Comparison of ENCODE assay signal across 28 cellular contexts in genomic region chr3:114469070-114469469, GRCh38.
"Had no signal": no experiment of that assay in that cellular context is flagged by ENCODE, and none has a peak within 500 bp of the region (broad histone marks: within the 10 kb centered on the region; RNA-seq: fewer than 3 reads in every experiment).

No MANE protein-coding gene starts in this region.

- H3K4me3 ChIP-seq: neural progenitor cell, ovary, psoas muscle, right lobe of liver, sigmoid colon, thoracic aorta, thyroid gland, tibial nerve, upper lobe of left lung, uterus had no signal

- DNase-seq: naive thymus-derived CD4-positive, alpha-beta T cell; natural killer cell; occipital lobe; ovary; posterior cingulate gyrus; psoas muscle; right cardiac atrium; right lobe of liver; sigmoid colon; small intestine; stimulated activated CD4-positive, alpha-beta T cell treated with anti-CD3 and anti-CD28 coated beads, Interleukin-15, amount 100 ng/mL, for 24 hours; stimulated activated CD4-positive, alpha-beta T cell treated with anti-CD3 and anti-CD28 coated beads, Interleukin-2, amount 100 ng/mL, for 24 hours; stimulated activated CD4-positive, alpha-beta T cell treated with anti-CD3 and anti-CD28 coated beads, Interleukin-2, amount 100 ng/mL, for 48 hours; stimulated activated CD4-positive, alpha-beta T cell treated with anti-CD3 and anti-CD28 coated beads, Interleukin-4, amount 100 ng/mL, for 24 hours; stimulated activated naive CD4-positive, alpha-beta T cell; stimulated activated naive CD8-positive, alpha-beta T cell treated with anti-CD3 and anti-CD28 coated beads, Interleukin-15, amount 100 ng/mL, for 72 hours; stimulated activated naive CD8-positive, alpha-beta T cell treated with anti-CD3 and anti-CD28 coated beads, Interleukin-15, Interleukin-2, amounts not matched to agents 100 U/mL and 50 U/mL, for 24 hours; trophoblast cell; upper lobe of left lung; uterus had no signal

- H3K36me3 ChIP-seq: neural progenitor cell, ovary, right lobe of liver, sigmoid colon, thoracic aorta, thyroid gland, tibial nerve, upper lobe of left lung, uterus had no signal

- ATAC-seq: naive thymus-derived CD4-positive, alpha-beta T cell; natural killer cell; right cardiac atrium; right lobe of liver; stimulated activated effector memory CD8-positive, alpha-beta T cell treated with anti-CD3 and anti-CD28 coated beads, Interleukin-12 subunit alpha, Interleukin-12 subunit beta, amount 100 ng/mL, for 72 hours; stimulated activated naive CD8-positive, alpha-beta T cell treated with anti-CD3 and anti-CD28 coated beads, Interleukin-15, amount 100 ng/mL, for 72 hours; stimulated activated naive CD8-positive, alpha-beta T cell treated with anti-CD3 and anti-CD28 coated beads, Interleukin-15, Interleukin-2, amounts not matched to agents 100 U/mL and 50 U/mL, for 24 hours had no signal

- H3K36me3 Mint-ChIP-seq: natural killer cell; neural progenitor cell; stimulated activated effector memory CD8-positive, alpha-beta T cell treated with anti-CD3 and anti-CD28 coated beads, Interleukin-12 subunit alpha, Interleukin-12 subunit beta, amount 100 ng/mL, for 72 hours had no signal

- H3K9me3 ChIP-seq: ovary, psoas muscle, right lobe of liver, sigmoid colon, thoracic aorta, thyroid gland, tibial nerve, upper lobe of left lung, uterus had no signal

- H3K4me3 Mint-ChIP-seq: naive thymus-derived CD4-positive, alpha-beta T cell; natural killer cell; nephron; neural progenitor cell; stimulated activated effector memory CD8-positive, alpha-beta T cell treated with anti-CD3 and anti-CD28 coated beads, Interleukin-12 subunit alpha, Interleukin-12 subunit beta, amount 100 ng/mL, for 72 hours; stimulated activated naive CD8-positive, alpha-beta T cell treated with anti-CD3 and anti-CD28 coated beads, Interleukin-15, amount 100 ng/mL, for 72 hours had no signal

- H3K27ac Mint-ChIP-seq: naive thymus-derived CD4-positive, alpha-beta T cell; natural killer cell; nephron; neural progenitor cell; progenitor cell of endocrine pancreas; stimulated activated effector memory CD8-positive, alpha-beta T cell treated with anti-CD3 and anti-CD28 coated beads, Interleukin-12 subunit alpha, Interleukin-12 subunit beta, amount 100 ng/mL, for 72 hours; stimulated activated naive CD8-positive, alpha-beta T cell treated with anti-CD3 and anti-CD28 coated beads, Interleukin-15, amount 100 ng/mL, for 72 hours had no signal

- H3K4me1 Mint-ChIP-seq: natural killer cell; nephron; stimulated activated effector memory CD8-positive, alpha-beta T cell treated with anti-CD3 and anti-CD28 coated beads, Interleukin-12 subunit alpha, Interleukin-12 subunit beta, amount 100 ng/mL, for 72 hours had no signal

- H3K9me3 Mint-ChIP-seq: naive thymus-derived CD4-positive, alpha-beta T cell; natural killer cell; nephron; neural progenitor cell; stimulated activated effector memory CD8-positive, alpha-beta T cell treated with anti-CD3 and anti-CD28 coated beads, Interleukin-12 subunit alpha, Interleukin-12 subunit beta, amount 100 ng/mL, for 72 hours had no signal

- H3K27me3 ChIP-seq: neural progenitor cell, ovary, right lobe of liver, sigmoid colon, thyroid gland, tibial nerve, upper lobe of left lung, uterus had no signal

- H3K27me3 Mint-ChIP-seq: progenitor cell of endocrine pancreas; stimulated activated naive CD8-positive, alpha-beta T cell treated with anti-CD3 and anti-CD28 coated beads, Interleukin-15, amount 100 ng/mL, for 72 hours had no signal

- H3K27ac ChIP-seq: neural progenitor cell, ovary, parathyroid adenoma, psoas muscle, right lobe of liver, sigmoid colon, uterus had no signal

- H3K4me1 ChIP-seq: sigmoid colon, uterus had no signal
